In genomic region chr7:101172005-101172853, GRCh38 we compare ENCODE assay signal across 9 cellular contexts. TPM values are rescaled to one million over a fixed set of nuclear protein-coding genes. Genes with fewer than 3 reads are reported as not detected.
DNase-seq lines count a peak whose midpoint lies in the region; ATAC-seq and TF ChIP-seq lines count a peak whose summit lies in the region.
"Had no signal": no experiment of that assay in that cellular context is flagged by ENCODE, and none has a peak within 500 bp of the region (broad histone marks: within the 10 kb centered on the region; RNA-seq: fewer than 3 reads in every experiment).

No MANE protein-coding gene starts in this region.

- H3K9me3 Mint-ChIP-seq in activated T-cell treated with anti-CD3 and anti-CD28 coated beads, Interleukin-2, amount 50 U/mL, for 72 hours: no peaks in the 10 kb centered on the region
- H3K9me3 Mint-ChIP-seq in naive thymus-derived CD8-positive, alpha-beta T cell: peaks cover 0 to 5% (median 0%) of the 10 kb centered on the region in 9 donors

- H3K4me1 Mint-ChIP-seq in activated T-cell treated with anti-CD3 and anti-CD28 coated beads, Interleukin-2, amount 50 U/mL, for 72 hours (ENCODE audit: low read depth): peaks cover 67% of the 10 kb centered on the region
- peaks cover 42 to 67% (median 61%) of the 10 kb centered on the region in 4 donors for H3K4me1 Mint-ChIP-seq in naive thymus-derived CD8-positive, alpha-beta T cell

- DNase-seq in DMS53 (lab: John Stamatoyannopoulos, UW) (peak; percentile 95), NCI-H1092 (lab: John Stamatoyannopoulos, UW) (peak; percentile 53), RWPE1 (ENCODE audit: low spot score) (no peak), G401 (ENCODE audit: low spot score) (no peak)
- DNase-seq in activated T-cell treated with anti-CD3 and anti-CD28 coated beads, Interleukin-2, amount 50 U/mL, for 72 hours: peak in 1 of 2 donors; percentile 27
- DNase-seq in naive thymus-derived CD8-positive, alpha-beta T cell: no peak
- DNase-seq: adrenal gland had no signal

- peaks cover 96% of the 10 kb centered on the region for H3K27me3 Mint-ChIP-seq in activated T-cell treated with anti-CD3 and anti-CD28 coated beads, Interleukin-2, amount 50 U/mL, for 72 hours (ENCODE audit: low read depth)
- peaks cover 52 to 98% (median 79%) of the 10 kb centered on the region in 5 donors for H3K27me3 Mint-ChIP-seq in naive thymus-derived CD8-positive, alpha-beta T cell

- peak overlapping the region; percentile 65 to 83 for H3K4me3 Mint-ChIP-seq in activated T-cell treated with anti-CD3 and anti-CD28 coated beads, Interleukin-2, amount 50 U/mL, for 72 hours
- H3K4me3 Mint-ChIP-seq in naive thymus-derived CD8-positive, alpha-beta T cell: peak overlapping the region; percentile 11 to 81 (median 61)

- POLR2A ChIA-PET in naive thymus-derived CD8-positive, alpha-beta T cell (lab: Charles Lee): interaction anchor here (0.6 kb wide), 1 partner anchor 69 kb away, joined by 3 read pairs; no protein-coding TSS in a partner anchor
- POLR2A ChIA-PET in RWPE1 (lab: Yijun Ruan, JAX; ENCODE audit: low non-redundant PET): no interaction called here

- no peak overlapping the region for H3K27ac ChIP-seq in RWPE1
- H3K27ac ChIP-seq: adrenal gland had no signal

- in situ Hi-C loops in G401 (cut with HindIII; ENCODE audit: low sequenced_read_pairs): loop anchor here (10.0 kb wide), 1 partner anchor 103 kb away; no protein-coding TSS in a partner anchor

- CTCF ChIA-PET in RWPE1 (lab: Yijun Ruan, JAX): interaction anchor here (0.9 to 2.7 kb wide), 3 partner anchors 11 to 28 kb away, joined by 4 to 19 read pairs (median 8); no protein-coding TSS in a partner anchor

- no peak; the same call in 1 of the 2 replicates for TF ChIP-seq CTCF in RWPE1 (conservative IDR thresholded peaks at IDR 0.05; ENCODE audit: low read depth)

- no peak for ATAC-seq in activated T-cell treated with anti-CD3 and anti-CD28 coated beads, Interleukin-2, amount 50 U/mL, for 72 hours (replicated peaks in 1 of 2)
- no peak for ATAC-seq in naive thymus-derived CD8-positive, alpha-beta T cell
- ATAC-seq in HG02642 (IDR thresholded peaks at IDR 0.05; ENCODE audit: poor library complexity, unreplicated experiment): no peak
- no peak for ATAC-seq in HG02840 (IDR thresholded peaks at IDR 0.05; ENCODE audit: low FRiP score, unreplicated experiment)

- no peaks in the 10 kb centered on the region for H3K36me3 Mint-ChIP-seq in activated T-cell treated with anti-CD3 and anti-CD28 coated beads, Interleukin-2, amount 50 U/mL, for 72 hours (ENCODE audit: insufficient read depth in 2 of 2)
- peaks cover 0 to 5% (median 0%) of the 10 kb centered on the region in 3 donors for H3K36me3 Mint-ChIP-seq in naive thymus-derived CD8-positive, alpha-beta T cell

- H3K27ac Mint-ChIP-seq in activated T-cell treated with anti-CD3 and anti-CD28 coated beads, Interleukin-2, amount 50 U/mL, for 72 hours: no peak overlapping the region
- H3K27ac Mint-ChIP-seq in naive thymus-derived CD8-positive, alpha-beta T cell: no peak overlapping the region

RNA-seq across cellular contexts. Expression of gene VGF, which starts 6.9 kb away (rescaled TPM):
- under 1 TPM in 1 of 2 donors, not detected in 1; 0.19 TPM for total RNA-seq in activated T-cell treated with anti-CD3 and anti-CD28 coated beads, Interleukin-2, amount 50 U/mL, for 72 hours
- total RNA-seq in naive thymus-derived CD8-positive, alpha-beta T cell: not detected
- not detected for polyA plus RNA-seq in naive thymus-derived CD8-positive, alpha-beta T cell
- 122 and 148 TPM in 2 replicates for total RNA-seq in G401 (2014; rRNA removed; shearing (Covaris generic))

RNA-seq across cellular contexts. Expression of gene NAT16, which starts 7.9 kb away (rescaled TPM):
- total RNA-seq in activated T-cell treated with anti-CD3 and anti-CD28 coated beads, Interleukin-2, amount 50 U/mL, for 72 hours: not detected
- not detected for total RNA-seq in naive thymus-derived CD8-positive, alpha-beta T cell
- not detected for polyA plus RNA-seq in naive thymus-derived CD8-positive, alpha-beta T cell
- total RNA-seq in G401 (2014; rRNA removed; shearing (Covaris generic)): 1.2 TPM in 1 of 2 replicates, not detected in the other
- polyA plus RNA-seq: adrenal gland had no signal

RNA-seq across cellular contexts. Expression of gene AP1S1, which starts 18.0 kb away (rescaled TPM):
- total RNA-seq in activated T-cell treated with anti-CD3 and anti-CD28 coated beads, Interleukin-2, amount 50 U/mL, for 72 hours: 10 to 100 TPM; 23.4 to 28.4 TPM
- 1 to 10 TPM; 8.0 to 9.9 TPM for total RNA-seq in naive thymus-derived CD8-positive, alpha-beta T cell
- polyA plus RNA-seq in naive thymus-derived CD8-positive, alpha-beta T cell: 1 to 10 TPM; 3.3 to 4.6 (median 3.8) TPM
- 211 and 215 TPM in 2 replicates for total RNA-seq in G401 (2014; rRNA removed; shearing (Covaris generic))

RNA-seq across cellular contexts. Expression of gene MOGAT3, which starts 28.6 kb away (rescaled TPM):
- total RNA-seq in activated T-cell treated with anti-CD3 and anti-CD28 coated beads, Interleukin-2, amount 50 U/mL, for 72 hours: not detected
- not detected for total RNA-seq in naive thymus-derived CD8-positive, alpha-beta T cell
- not detected for polyA plus RNA-seq in naive thymus-derived CD8-positive, alpha-beta T cell
- total RNA-seq in G401 (2014; rRNA removed; shearing (Covaris generic)): not detected in 2 replicates
- total RNA-seq: adrenal gland had no signal
- polyA plus RNA-seq: adrenal gland had no signal

RNA-seq across cellular contexts. Expression of gene PLOD3, which starts 45.2 kb away (rescaled TPM):
- 10 to 100 TPM; 28.8 to 34.4 TPM for total RNA-seq in activated T-cell treated with anti-CD3 and anti-CD28 coated beads, Interleukin-2, amount 50 U/mL, for 72 hours
- 10 to 100 TPM; 34.0 to 34.1 TPM for total RNA-seq in naive thymus-derived CD8-positive, alpha-beta T cell
- 10 to 100 TPM in 2 of 3 donors, 1 to 10 TPM in 1; 8.4 to 12.4 (median 11.1) TPM for polyA plus RNA-seq in naive thymus-derived CD8-positive, alpha-beta T cell
- 18.0 and 38.1 TPM in 2 replicates for total RNA-seq in G401 (2014; rRNA removed; shearing (Covaris generic))

Comparison
In these comparisons a context has a peak if more than half of its experiments do, and no peak if none do; other contexts are left out.
1. DNase-seq: peak in DMS53 (single experiment) and NCI-H1092 (single experiment); none in naive thymus-derived CD8-positive, alpha-beta T cell (0 of 10), RWPE1 (single experiment) and G401 (single experiment).
2. RNA of gene VGF, which starts 6.9 kb away (total RNA-seq): 122 to 148 TPM in G401; 0.19 TPM in activated T-cell treated with anti-CD3 and anti-CD28 coated beads, Interleukin-2, amount 50 U/mL, for 72 hours and not detected in naive thymus-derived CD8-positive, alpha-beta T cell; every median in the first group is over 100 times any median in the second.